ENCODE assay signal across 9 cellular contexts in the genomic region with DNA sequence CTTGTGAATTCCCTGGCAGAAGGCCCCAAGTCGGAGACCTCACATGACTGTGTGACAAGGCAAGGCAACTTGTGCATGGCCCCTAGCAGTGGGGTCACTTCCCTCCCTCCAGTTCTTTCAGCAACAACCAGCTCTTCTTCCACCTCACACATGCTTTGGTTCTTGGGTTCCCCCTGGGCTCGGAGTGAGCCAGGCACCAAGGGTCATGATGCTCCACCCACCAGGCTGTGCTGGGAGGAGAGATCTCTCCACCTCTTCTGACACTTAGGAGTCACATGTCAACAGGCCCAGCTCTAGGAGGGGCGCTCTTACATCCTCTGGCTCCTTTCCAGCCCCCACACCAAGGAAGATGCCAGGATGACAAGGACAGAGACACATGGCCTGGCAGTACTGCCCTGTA. TPM values are rescaled to one million over a fixed set of nuclear protein-coding genes. Genes with fewer than 3 reads are reported as not detected.
"Had no signal": no experiment of that assay in that cellular context is flagged by ENCODE, and none has a peak within 500 bp of the region (broad histone marks: within the 10 kb centered on the region; RNA-seq: fewer than 3 reads in every experiment).

No MANE protein-coding gene starts in this region.

- H3K4me2 ChIP-seq: GM23338 had no signal

- H3K27ac ChIP-seq: HL-60 had no signal

- H3K9me3 ChIP-seq: HAP-1 had no signal

- H3K4me3 Mint-ChIP-seq: GM23338, HFFc6, IgD-negative memory B cell had no signal

- H3K27me3 Mint-ChIP-seq: IgD-negative memory B cell had no signal

- ATAC-seq: GM23338, HCT116, HepG2 had no signal

- DNase-seq: H7, HFFc6 had no signal

- FAIRE-seq: HepG2 had no signal

- H3K27ac Mint-ChIP-seq: GM23338, HFFc6, IgD-negative memory B cell had no signal

- H3K36me3 Mint-ChIP-seq: IgD-negative memory B cell had no signal

- H2AFZ ChIP-seq: GM23338 had no signal

- H3K4me3 ChIP-seq: GM23338, HAP-1 had no signal

- H3K4me1 Mint-ChIP-seq: IgD-negative memory B cell had no signal

RNA-seq across cellular contexts. Expression of a gene that starts 56.7 kb away (rescaled TPM):
- total RNA-seq: HepG2, HT1080 had no signal
- polyA plus RNA-seq: HepG2, IgD-negative memory B cell had no signal
